Comparison of ENCODE assay signal across 8 cellular contexts in genomic region chr1:205286335-205286950, GRCh38. TPM values are rescaled to one million over a fixed set of nuclear protein-coding genes. Genes with fewer than 3 reads are reported as not detected.
A peak's percentile ranks its signal among the peaks of the same experiment; 100 is the strongest.
DNase-seq lines count a peak whose midpoint lies in the region; ATAC-seq and TF ChIP-seq lines count a peak whose summit lies in the region.

No MANE protein-coding gene starts in this region.

- peaks cover 55% of the 10 kb centered on the region for H3K4me1 ChIP-seq in SJCRH30

- no peak for TF ChIP-seq CTCF in astrocyte of the spinal cord (IDR thresholded peaks at IDR 0.05; ENCODE audit: low read depth, low read length)

- H3K4me3 ChIP-seq in SJCRH30: no peak overlapping the region
- no peak overlapping the region for H3K4me3 ChIP-seq in astrocyte of the spinal cord (ENCODE audit: low read depth, low read length)

- in situ Hi-C loops in astrocyte of the spinal cord (cut with HindIII; ENCODE audit: low sequenced_read_pairs): no loop called here

- H3K36me3 ChIP-seq in SJCRH30: no peaks in the 10 kb centered on the region

- no peaks in the 10 kb centered on the region for H3K27me3 ChIP-seq in SJCRH30

- peak; percentile 38 for ATAC-seq in GM21825 (IDR thresholded peaks at IDR 0.05; ENCODE audit: unreplicated experiment)

- H3K27ac ChIP-seq in SJCRH30: peak overlapping the region; percentile 68; the same call in 1 of the 2 replicates

- H3K9me3 ChIP-seq in SJCRH30 (replicated peaks): no peaks in the 10 kb centered on the region

- DNase-seq in AML-193 (lab: John Stamatoyannopoulos, UW): peak; percentile 46 to 58
- DNase-seq in SJCRH30: peak in 1 of 2 experiments; percentile 35
- DNase-seq in astrocyte of the spinal cord (ENCODE audit: low read depth, low spot score): peak; percentile 83
- DNase-seq in stimulated activated CD4-positive, alpha-beta T cell treated with anti-CD3 and anti-CD28 coated beads, Interleukin-1b, Interleukin-23, amount 100 ng/mL, for 48 hours: peak; percentile 73
- no peak for DNase-seq in NCI-H748 (lab: John Stamatoyannopoulos, UW; ENCODE audit: unreplicated experiment)
- DNase-seq in T1000 (lab: John Stamatoyannopoulos, UW): no peak
- DNase-seq in NCI-H1105 (lab: John Stamatoyannopoulos, UW): no peak

RNA-seq across cellular contexts. Expression of gene NUAK2, which starts 35.1 kb away (rescaled TPM):
- 2.1 and 2.2 TPM in 2 replicates for total RNA-seq in SJCRH30 (2014; rRNA removed; shearing (Covaris generic))

RNA-seq across cellular contexts. Expression of gene TMCC2, which starts 58.7 kb away (rescaled TPM):
- total RNA-seq in SJCRH30 (2014; rRNA removed; shearing (Covaris generic)): 5.2 and 5.5 TPM in 2 replicates

Comparison
In these comparisons a context has a peak if more than half of its experiments do, and no peak if none do; other contexts are left out.
1. DNase-seq: peak in AML-193 (2 of 2), astrocyte of the spinal cord (single experiment) and stimulated activated CD4-positive, alpha-beta T cell treated with anti-CD3 and anti-CD28 coated beads, Interleukin-1b, Interleukin-23, amount 100 ng/mL, for 48 hours (single experiment); none in NCI-H748 (single experiment), T1000 (single experiment) and NCI-H1105 (single experiment).